Comparison of ENCODE assay signal across 1 cellular context in genomic region chr1:45172015-45172414, GRCh38.
TF ChIP-seq lines count a peak whose summit lies in the region.

No MANE protein-coding gene starts in this region.

TF ChIP-seq in HepG2, 621 proteins besides CTCF, POLR2A, EP300 and RAD21 (continued from another document and continues in another):
- no peak for TF ChIP-seq KIAA2018 (CRISPR knock-in tag; IDR thresholded peaks at IDR 0.05; ENCODE audit: borderline replicate concordance)
- peak; percentile 59; the same call in 1 of the 2 replicates for TF ChIP-seq ZNF878 (CRISPR knock-in tag; IDR thresholded peaks at IDR 0.05)
- no peak for TF ChIP-seq CHCHD3 (CRISPR knock-in tag; IDR thresholded peaks at IDR 0.05)
- no peak for TF ChIP-seq ZFP37 (CRISPR knock-in tag; IDR thresholded peaks at IDR 0.05; ENCODE audit: borderline replicate concordance)
- TF ChIP-seq RNF2 (conservative IDR thresholded peaks at IDR 0.05; ENCODE audit: low read depth): no peak
- TF ChIP-seq ZNF788 (CRISPR knock-in tag; IDR thresholded peaks at IDR 0.05; ENCODE audit: borderline replicate concordance): no peak
- TF ChIP-seq, protein P1, sequence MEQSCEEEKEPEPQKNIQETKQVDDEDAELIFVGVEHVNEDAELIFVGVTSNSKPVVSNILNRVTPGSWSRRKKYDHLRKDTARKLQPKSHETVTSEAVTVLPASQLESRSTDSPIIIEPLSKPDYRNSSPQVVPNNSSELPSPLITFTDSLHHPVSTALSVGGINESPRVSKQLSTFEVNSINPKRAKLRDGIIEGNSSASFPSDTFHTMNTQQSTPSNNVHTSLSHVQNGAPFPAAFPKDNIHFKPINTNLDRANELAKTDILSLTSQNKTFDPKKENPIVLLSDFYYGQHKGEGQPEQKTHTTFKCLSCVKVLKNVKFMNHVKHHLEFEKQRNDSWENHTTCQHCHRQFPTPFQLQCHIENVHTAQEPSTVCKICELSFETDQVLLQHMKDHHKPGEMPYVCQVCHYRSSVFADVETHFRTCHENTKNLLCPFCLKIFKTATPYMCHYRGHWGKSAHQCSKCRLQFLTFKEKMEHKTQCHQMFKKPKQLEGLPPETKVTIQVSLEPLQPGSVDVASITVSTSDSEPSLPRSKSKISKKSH (CRISPR knock-in tag; IDR thresholded peaks at IDR 0.05; ENCODE audit: borderline replicate concordance): no peak
- TF ChIP-seq RBM22 (optimal IDR thresholded peaks at IDR 0.05; ENCODE audit: low read length): no peak
- no peak for TF ChIP-seq GABPA (IDR thresholded peaks at IDR 0.05; ENCODE audit: low read depth, low read length)
- peak; percentile 29; the same call in 1 of the 2 replicates for TF ChIP-seq GABPA (CRISPR knock-in tag; IDR thresholded peaks at IDR 0.05; ENCODE audit: low read depth)
- TF ChIP-seq MED8 (CRISPR knock-in tag; IDR thresholded peaks at IDR 0.05; ENCODE audit: insufficient replicate concordance): no peak
- no peak for TF ChIP-seq ZNF558 (CRISPR knock-in tag; IDR thresholded peaks at IDR 0.05; ENCODE audit: borderline replicate concordance)
- TF ChIP-seq, protein P2, sequence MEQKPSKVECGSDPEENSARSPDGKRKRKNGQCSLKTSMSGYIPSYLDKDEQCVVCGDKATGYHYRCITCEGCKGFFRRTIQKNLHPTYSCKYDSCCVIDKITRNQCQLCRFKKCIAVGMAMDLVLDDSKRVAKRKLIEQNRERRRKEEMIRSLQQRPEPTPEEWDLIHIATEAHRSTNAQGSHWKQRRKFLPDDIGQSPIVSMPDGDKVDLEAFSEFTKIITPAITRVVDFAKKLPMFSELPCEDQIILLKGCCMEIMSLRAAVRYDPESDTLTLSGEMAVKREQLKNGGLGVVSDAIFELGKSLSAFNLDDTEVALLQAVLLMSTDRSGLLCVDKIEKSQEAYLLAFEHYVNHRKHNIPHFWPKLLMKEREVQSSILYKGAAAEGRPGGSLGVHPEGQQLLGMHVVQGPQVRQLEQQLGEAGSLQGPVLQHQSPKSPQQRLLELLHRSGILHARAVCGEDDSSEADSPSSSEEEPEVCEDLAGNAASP (CRISPR knock-in tag; IDR thresholded peaks at IDR 0.05; ENCODE audit: borderline replicate concordance): peak; percentile 87
- TF ChIP-seq ARID5B (CRISPR knock-in tag; IDR thresholded peaks at IDR 0.05): peak; percentile 99
- TF ChIP-seq SALL1 (CRISPR knock-in tag; IDR thresholded peaks at IDR 0.05): peak; percentile 62; the same call in 1 of the 2 replicates
- no peak for TF ChIP-seq ZSCAN31 (CRISPR knock-in tag; IDR thresholded peaks at IDR 0.05; ENCODE audit: low read depth)
- TF ChIP-seq ZNF234 (CRISPR knock-in tag; conservative IDR thresholded peaks at IDR 0.05): no peak
- TF ChIP-seq PAF1 (CRISPR knock-in tag; IDR thresholded peaks at IDR 0.05): no peak
- TF ChIP-seq IRX3 (CRISPR knock-in tag; IDR thresholded peaks at IDR 0.05; ENCODE audit: borderline replicate concordance, low read depth): no peak
- no peak for TF ChIP-seq SETDB1 (CRISPR knock-in tag; IDR thresholded peaks at IDR 0.05; ENCODE audit: borderline replicate concordance)
- TF ChIP-seq, protein P3, sequence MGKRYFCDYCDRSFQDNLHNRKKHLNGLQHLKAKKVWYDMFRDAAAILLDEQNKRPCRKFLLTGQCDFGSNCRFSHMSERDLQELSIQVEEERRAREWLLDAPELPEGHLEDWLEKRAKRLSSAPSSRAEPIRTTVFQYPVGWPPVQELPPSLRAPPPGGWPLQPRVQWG (CRISPR knock-in tag; IDR thresholded peaks at IDR 0.05; ENCODE audit: borderline replicate concordance, low read depth): no peak
- TF ChIP-seq, protein P4, sequence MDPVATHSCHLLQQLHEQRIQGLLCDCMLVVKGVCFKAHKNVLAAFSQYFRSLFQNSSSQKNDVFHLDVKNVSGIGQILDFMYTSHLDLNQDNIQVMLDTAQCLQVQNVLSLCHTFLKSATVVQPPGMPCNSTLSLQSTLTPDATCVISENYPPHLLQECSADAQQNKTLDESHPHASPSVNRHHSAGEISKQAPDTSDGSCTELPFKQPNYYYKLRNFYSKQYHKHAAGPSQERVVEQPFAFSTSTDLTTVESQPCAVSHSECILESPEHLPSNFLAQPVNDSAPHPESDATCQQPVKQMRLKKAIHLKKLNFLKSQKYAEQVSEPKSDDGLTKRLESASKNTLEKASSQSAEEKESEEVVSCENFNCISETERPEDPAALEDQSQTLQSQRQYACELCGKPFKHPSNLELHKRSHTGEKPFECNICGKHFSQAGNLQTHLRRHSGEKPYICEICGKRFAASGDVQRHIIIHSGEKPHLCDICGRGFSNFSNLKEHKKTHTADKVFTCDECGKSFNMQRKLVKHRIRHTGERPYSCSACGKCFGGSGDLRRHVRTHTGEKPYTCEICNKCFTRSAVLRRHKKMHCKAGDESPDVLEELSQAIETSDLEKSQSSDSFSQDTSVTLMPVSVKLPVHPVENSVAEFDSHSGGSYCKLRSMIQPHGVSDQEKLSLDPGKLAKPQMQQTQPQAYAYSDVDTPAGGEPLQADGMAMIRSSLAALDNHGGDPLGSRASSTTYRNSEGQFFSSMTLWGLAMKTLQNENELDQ (CRISPR knock-in tag; IDR thresholded peaks at IDR 0.05; ENCODE audit: borderline replicate concordance): no peak
- TF ChIP-seq SUZ12 (IDR thresholded peaks at IDR 0.05; ENCODE audit: low read depth, low read length): no peak
- TF ChIP-seq KAT7 (CRISPR knock-in tag; IDR thresholded peaks at IDR 0.05; ENCODE audit: borderline replicate concordance): no peak
- TF ChIP-seq TRIM24 (CRISPR knock-in tag; IDR thresholded peaks at IDR 0.05): no peak
- no peak for TF ChIP-seq FOXP1 (IDR thresholded peaks at IDR 0.05)
- TF ChIP-seq FOXP1 (CRISPR knock-in tag; IDR thresholded peaks at IDR 0.05): peak; percentile 92; the same call in 1 of the 2 replicates
- no peak for TF ChIP-seq FOXO4 (CRISPR knock-in tag; conservative IDR thresholded peaks at IDR 0.05)
- no peak for TF ChIP-seq KAT2B (IDR thresholded peaks at IDR 0.05; ENCODE audit: borderline replicate concordance, low read depth, low read length)
- peak; percentile 69 for TF ChIP-seq NR2F6 (IDR thresholded peaks at IDR 0.05)
- peak; percentile 60 for TF ChIP-seq NR2F6 (CRISPR knock-in tag; IDR thresholded peaks at IDR 0.05)
- TF ChIP-seq ZNF362 (CRISPR knock-in tag; IDR thresholded peaks at IDR 0.05; ENCODE audit: borderline replicate concordance): peak; percentile 95
- no peak for TF ChIP-seq ZBTB3 (CRISPR knock-in tag; IDR thresholded peaks at IDR 0.05; ENCODE audit: borderline replicate concordance, low read depth)
- no peak for TF ChIP-seq ZNF776 (CRISPR knock-in tag; IDR thresholded peaks at IDR 0.05)
- TF ChIP-seq TFE3 (CRISPR knock-in tag; IDR thresholded peaks at IDR 0.05): peak; percentile 93
- no peak for TF ChIP-seq GTF3A (CRISPR knock-in tag; conservative IDR thresholded peaks at IDR 0.05)
- peak; percentile 89 for TF ChIP-seq HMG20B (CRISPR knock-in tag; conservative IDR thresholded peaks at IDR 0.05)
- no peak for TF ChIP-seq KDM5B (CRISPR knock-in tag; IDR thresholded peaks at IDR 0.05; ENCODE audit: borderline replicate concordance)
- TF ChIP-seq MBD4 (IDR thresholded peaks at IDR 0.05; ENCODE audit: borderline replicate concordance, low read length): peak; percentile 85; the same call in 1 of the 2 replicates
